ENCODE assay signal across 28 cellular contexts in the genomic region with DNA sequence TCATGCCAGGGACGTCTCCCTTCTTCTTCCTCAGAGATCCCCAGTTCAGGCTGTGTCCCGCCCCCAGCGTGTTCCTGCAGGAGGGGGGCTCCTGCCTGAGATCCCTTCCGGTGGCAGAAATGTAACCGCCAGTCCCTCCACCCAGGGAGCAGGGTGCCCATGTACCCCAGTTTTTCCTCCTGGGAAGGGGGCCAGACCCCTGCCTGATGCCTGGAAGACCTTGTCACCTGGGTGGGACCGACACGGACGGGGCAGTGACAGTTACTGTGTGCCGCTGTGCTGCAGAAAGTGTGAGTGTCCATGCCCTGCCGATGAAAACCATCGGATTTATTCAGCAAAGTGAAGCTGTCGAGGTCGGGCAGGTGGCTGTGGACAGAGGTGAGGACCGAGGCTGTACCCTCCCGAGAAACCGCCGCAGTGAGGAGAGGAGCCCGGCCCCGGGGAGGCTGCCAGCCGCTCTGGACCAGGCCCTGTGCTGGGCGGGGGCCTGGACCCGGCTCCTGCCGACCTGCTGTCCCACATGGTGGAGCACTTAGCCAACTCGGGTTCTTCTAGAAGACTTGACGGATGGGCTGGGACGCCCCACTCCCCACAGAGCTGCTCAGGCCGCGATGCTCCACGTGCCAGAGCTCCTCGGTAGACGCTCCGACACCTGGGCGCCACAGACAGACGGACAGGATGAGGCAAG. TPM values are rescaled to one million over a fixed set of nuclear protein-coding genes. Genes with fewer than 3 reads are reported as not detected.
DNase-seq lines count a peak whose midpoint lies in the region; ATAC-seq and TF ChIP-seq lines count a peak whose summit lies in the region.
"Had no signal": no experiment of that assay in that cellular context is flagged by ENCODE, and none has a peak within 500 bp of the region (broad histone marks: within the 10 kb centered on the region; RNA-seq: fewer than 3 reads in every experiment).

No MANE protein-coding gene starts in this region.

- no peaks in the 10 kb centered on the region for H3K36me3 ChIP-seq in vagina
- H3K36me3 ChIP-seq: esophagus squamous epithelium, MG63, SJCRH30 had no signal

- H3K27ac ChIP-seq in right cardiac atrium (ENCODE audit: low read length) (no peak overlapping the region), vagina (no peak overlapping the region)
- H3K27ac ChIP-seq: esophagus squamous epithelium, HL-60, SJCRH30, VCaP had no signal

- H3K9me3 ChIP-seq in right cardiac atrium (ENCODE audit: control insufficient read depth, low read length) (no peaks in the 10 kb centered on the region), vagina (no peaks in the 10 kb centered on the region)
- H3K9me3 ChIP-seq: esophagus squamous epithelium, MG63, SJCRH30 had no signal

- no peaks in the 10 kb centered on the region for H3K36me3 Mint-ChIP-seq in osteocyte (ENCODE audit: unreplicated experiment)
- H3K36me3 Mint-ChIP-seq: CD8-positive, alpha-beta T cell had no signal

- DNase-seq in Right ventricle myocardium inferior (ENCODE audit: missing footprints) (peak; percentile 67), right cardiac atrium (no peak), ecto neural progenitor cell (ENCODE audit: low spot score) (peak; percentile 39), osteocyte (ENCODE audit: extremely low spot score, unreplicated experiment) (peak; percentile 80), vagina (ENCODE audit: extremely low spot score in 2 of 2) (peak; percentile 72 to 79)
- DNase-seq: activated CD4-positive, alpha-beta memory T cell treated with anti-CD3 and anti-CD28 coated beads, Interleukin-2, amount 10 ng/mL, durations not matched to agents 7 days and 5 days; amniotic stem cell; caudate nucleus; DMS53; effector CD8-positive, alpha-beta T cell; esophagus squamous epithelium; HFFc6; MG63; NCI-H748 treated with DMSO at 0.1 percent for 48 hours; nucleus accumbens; OCI-M1; stimulated activated CD4-positive, alpha-beta T cell treated with anti-CD3 and anti-CD28 coated beads, Interleukin-2, amount 100 ng/mL, for 24 hours had no signal

- WGBS in right cardiac atrium, result 76% methylated on average over 34 of the region's 34 CpGs

- H3K4me1 ChIP-seq in right cardiac atrium (ENCODE audit: control insufficient read depth, insufficient read depth, low read length) (no peaks in the 10 kb centered on the region), vagina (no peaks in the 10 kb centered on the region)
- H3K4me1 ChIP-seq: esophagus squamous epithelium, SJCRH30 had no signal

- no peak overlapping the region for H3K27ac Mint-ChIP-seq in osteocyte (ENCODE audit: unreplicated experiment)
- H3K27ac Mint-ChIP-seq: activated CD4-positive, alpha-beta memory T cell treated with anti-CD3 and anti-CD28 coated beads, Interleukin-2, amount 10 ng/mL, durations not matched to agents 7 days and 5 days; activated T-helper 17 cell treated with anti-CD3 and anti-CD28 coated beads, Interleukin-2, amount 50 U/mL, for 72 hours; CD8-positive, alpha-beta T cell; HFFc6; stimulated activated naive CD8-positive, alpha-beta T cell treated with anti-CD3 and anti-CD28 coated beads, Interleukin-15, amount 100 ng/mL, for 72 hours; T-helper 17 cell had no signal

- H3K4me3 ChIP-seq in right cardiac atrium (ENCODE audit: low read length) (no peak overlapping the region), vagina (no peak overlapping the region)
- H3K4me3 ChIP-seq: esophagus squamous epithelium, MG63, SJCRH30 had no signal

- TF ChIP-seq CTCF in osteocyte (IDR thresholded peaks at IDR 0.05) (no peak), vagina (IDR thresholded peaks at IDR 0.05) (no peak)

- intact Hi-C loops in Right ventricle myocardium inferior (cut with DNase I) (no loop called here), right cardiac atrium (cut with DNase I) (no loop called here), vagina (cut with DNase I) (no loop called here)

- no peak for TF ChIP-seq POLR2A in vagina (IDR thresholded peaks at IDR 0.05)

- no peaks in the 10 kb centered on the region for H3K9me3 Mint-ChIP-seq in osteocyte (ENCODE audit: unreplicated experiment)
- H3K9me3 Mint-ChIP-seq: activated T-helper 17 cell treated with anti-CD3 and anti-CD28 coated beads, Interleukin-2, amount 50 U/mL, for 72 hours; CD8-positive, alpha-beta T cell; HFFc6; stimulated activated naive CD8-positive, alpha-beta T cell treated with anti-CD3 and anti-CD28 coated beads, Interleukin-15, amount 100 ng/mL, for 72 hours had no signal

- no peaks in the 10 kb centered on the region for H3K27me3 Mint-ChIP-seq in osteocyte (ENCODE audit: unreplicated experiment)
- H3K27me3 Mint-ChIP-seq: activated CD4-positive, alpha-beta memory T cell treated with anti-CD3 and anti-CD28 coated beads, Interleukin-2, amount 10 ng/mL, durations not matched to agents 7 days and 5 days; stimulated activated naive CD8-positive, alpha-beta T cell treated with anti-CD3 and anti-CD28 coated beads, Interleukin-15, amount 100 ng/mL, for 72 hours had no signal

- no peaks in the 10 kb centered on the region for H3K27me3 ChIP-seq in right cardiac atrium (ENCODE audit: control insufficient read depth, insufficient read depth)
- H3K27me3 ChIP-seq in vagina, result no peaks in the 10 kb centered on the region
- H3K27me3 ChIP-seq: MG63 had no signal

- H3K4me3 Mint-ChIP-seq in osteocyte (ENCODE audit: unreplicated experiment), result no peak overlapping the region
- H3K4me3 Mint-ChIP-seq: activated CD4-positive, alpha-beta memory T cell treated with anti-CD3 and anti-CD28 coated beads, Interleukin-2, amount 10 ng/mL, durations not matched to agents 7 days and 5 days; activated T-helper 17 cell treated with anti-CD3 and anti-CD28 coated beads, Interleukin-2, amount 50 U/mL, for 72 hours; CD8-positive, alpha-beta T cell; HFFc6; stimulated activated naive CD8-positive, alpha-beta T cell treated with anti-CD3 and anti-CD28 coated beads, Interleukin-15, amount 100 ng/mL, for 72 hours; T-helper 17 cell had no signal

- peaks cover 2% of the 10 kb centered on the region for H3K4me1 Mint-ChIP-seq in osteocyte (ENCODE audit: unreplicated experiment)
- H3K4me1 Mint-ChIP-seq: activated CD4-positive, alpha-beta memory T cell treated with anti-CD3 and anti-CD28 coated beads, Interleukin-2, amount 10 ng/mL, durations not matched to agents 7 days and 5 days; activated T-helper 17 cell treated with anti-CD3 and anti-CD28 coated beads, Interleukin-2, amount 50 U/mL, for 72 hours; stimulated activated naive CD8-positive, alpha-beta T cell treated with anti-CD3 and anti-CD28 coated beads, Interleukin-15, amount 100 ng/mL, for 72 hours; T-helper 17 cell had no signal

- ATAC-seq in Right ventricle myocardium inferior (no peak), right cardiac atrium (no peak), GM19023 (IDR thresholded peaks at IDR 0.05; ENCODE audit: unreplicated experiment) (no peak), HG02852 (IDR thresholded peaks at IDR 0.05; ENCODE audit: unreplicated experiment) (no peak), GM18867 (IDR thresholded peaks at IDR 0.05; ENCODE audit: unreplicated experiment) (no peak)
- ATAC-seq: activated T-helper 17 cell treated with anti-CD3 and anti-CD28 coated beads, Interleukin-2, amount 50 U/mL, for 72 hours; CD8-positive, alpha-beta T cell; stimulated activated naive CD8-positive, alpha-beta T cell treated with anti-CD3 and anti-CD28 coated beads, Interleukin-15, amount 100 ng/mL, for 72 hours; T-helper 17 cell had no signal

RNA-seq across cellular contexts. Expression of a gene that starts 36.7 kb away (rescaled TPM):
- total RNA-seq in Right ventricle myocardium inferior, result not detected
- not detected for total RNA-seq in right cardiac atrium
- polyA plus RNA-seq in right cardiac atrium, result not detected
- total RNA-seq in osteocyte, result 3.2 and 3.5 TPM in 2 replicates
- not detected for total RNA-seq in vagina
- total RNA-seq: activated CD4-positive, alpha-beta memory T cell treated with anti-CD3 and anti-CD28 coated beads, Interleukin-2, amount 10 ng/mL, durations not matched to agents 7 days and 5 days; activated T-helper 17 cell treated with anti-CD3 and anti-CD28 coated beads, Interleukin-2, amount 50 U/mL, for 72 hours; CD8-positive, alpha-beta T cell; glomerular endothelial cell; HFFc6; SJCRH30; T-helper 17 cell had no signal

Comparison
In these comparisons a context has a peak if more than half of its experiments do, and no peak if none do; other contexts are left out.
1. DNase-seq: peak in Right ventricle myocardium inferior (single experiment), ecto neural progenitor cell (single experiment), osteocyte (single experiment) and vagina (2 of 2); none in right cardiac atrium (0 of 3).